ENCODE assay signal across 14 cellular contexts in genomic region chr1:100847481-100847880, GRCh38. TPM values are rescaled to one million over a fixed set of nuclear protein-coding genes. Genes with fewer than 3 reads are reported as not detected.
A peak's percentile ranks its signal among the peaks of the same experiment; 100 is the strongest.
DNase-seq lines count a peak whose midpoint lies in the region; TF ChIP-seq lines count a peak whose summit lies in the region.
"Had no signal": no experiment of that assay in that cellular context is flagged by ENCODE, and none has a peak within 500 bp of the region (broad histone marks: within the 10 kb centered on the region; RNA-seq: fewer than 3 reads in every experiment).

No MANE protein-coding gene starts in this region.

- peak overlapping the region; percentile 83 for H3K4me2 ChIP-seq in osteoblast (ENCODE audit: insufficient read depth, low read length)

- no peaks in the 10 kb centered on the region for H3K27me3 ChIP-seq in adipocyte (replicated peaks; ENCODE audit: control insufficient read depth, insufficient read depth, low read length)
- H3K27me3 ChIP-seq in osteoblast (ENCODE audit: insufficient read depth, low read length) = no peaks in the 10 kb centered on the region
- H3K27me3 ChIP-seq: colonic mucosa, transverse colon had no signal

- in situ Hi-C loops in ACHN (cut with HindIII; ENCODE audit: low pct_ligation_motif_present, low pct_unique_long_range_greater_than_20kb, low sequenced_read_pairs) = no loop called here

- H3K4me1 ChIP-seq in adipocyte (ENCODE audit: control insufficient read depth, insufficient read depth, low read length) (no peaks in the 10 kb centered on the region), osteoblast (ENCODE audit: insufficient read depth, low read length) (peaks cover 19% of the 10 kb centered on the region)
- H3K4me1 ChIP-seq: colonic mucosa, transverse colon had no signal

- no peaks in the 10 kb centered on the region for H3K79me2 ChIP-seq in osteoblast (ENCODE audit: insufficient read depth, low read length)

- H3K4me3 ChIP-seq in adipocyte (ENCODE audit: low read length) = peak overlapping the region; percentile 68
- H3K4me3 ChIP-seq in osteoblast (ENCODE audit: insufficient read depth, low read length) = peak overlapping the region; percentile 58
- H3K4me3 ChIP-seq: colonic mucosa, lung had no signal

- H3K27ac ChIP-seq in osteoblast (ENCODE audit: low read depth, low read length) = peak overlapping the region; percentile 21
- H3K27ac ChIP-seq: colonic mucosa, transverse colon had no signal

- TF ChIP-seq CTCF in osteoblast (IDR thresholded peaks at IDR 0.05; ENCODE audit: extremely low read depth, low read depth, low read length) = no peak

- H3K9me3 ChIP-seq in adipocyte (ENCODE audit: control insufficient read depth, low read length) (no peaks in the 10 kb centered on the region), osteoblast (ENCODE audit: low read depth, low read length) (no peaks in the 10 kb centered on the region)
- H3K9me3 ChIP-seq: colonic mucosa, transverse colon had no signal

- peak overlapping the region; percentile 61 for H3K9ac ChIP-seq in adipocyte (ENCODE audit: low read length)

- H2AFZ ChIP-seq in osteoblast (ENCODE audit: low read length) = peak overlapping the region; percentile 82

- no peaks in the 10 kb centered on the region for H3K36me3 ChIP-seq in adipocyte (ENCODE audit: control insufficient read depth, insufficient read depth, low read length, severe bottlenecking)
- H3K36me3 ChIP-seq in osteoblast (ENCODE audit: insufficient read depth, low read length) = no peaks in the 10 kb centered on the region
- H3K36me3 ChIP-seq: colonic mucosa, transverse colon had no signal

- H4K20me1 ChIP-seq in osteoblast (ENCODE audit: insufficient read depth, low read length) = no peaks in the 10 kb centered on the region

- DNase-seq in ACHN (peak; percentile 32), adipocyte (ENCODE audit: low read depth) (peak; percentile 68), fibroblast of peridontal ligament (ENCODE audit: extremely low read depth) (peak; percentile 77), osteoblast (ENCODE audit: insufficient read length, low spot score, missing footprints) (no peak), nucleus accumbens (lab: John Stamatoyannopoulos, UW) (no peak), ureter (ENCODE audit: low spot score) (no peak), T1000 (lab: John Stamatoyannopoulos, UW) (no peak), LoVo (ENCODE audit: low spot score) (no peak)
- DNase-seq: activated effector memory CD4-positive, alpha-beta T cell treated with Interleukin-2 at 50 U/mL for 16 hours; colonic mucosa; DMS 273 treated with DMSO at 0.1 percent for 48 hours; T-cell; transverse colon had no signal

RNA-seq across cellular contexts. Expression of gene EXTL2, which starts 47.2 kb away (rescaled TPM):
- total RNA-seq in osteoblast = 36.2 and 42.1 TPM in 2 replicates
- 22.1 TPM for total RNA-seq in ureter

RNA-seq across cellular contexts. Expression of gene SLC30A7, which starts 48.4 kb away (rescaled TPM):
- total RNA-seq in osteoblast (69.8 and 86.3 TPM in 2 replicates), ureter (38.8 TPM)

Comparison
In these comparisons a context has a peak if more than half of its experiments do, and no peak if none do; other contexts are left out.
1. DNase-seq: peak in ACHN (single experiment), adipocyte (single experiment) and fibroblast of peridontal ligament (single experiment); none in osteoblast (single experiment), nucleus accumbens (0 of 56), ureter (single experiment), T1000 (single experiment) and LoVo (single experiment).